ENCODE assay signal across 1 cellular context in the genomic region with DNA sequence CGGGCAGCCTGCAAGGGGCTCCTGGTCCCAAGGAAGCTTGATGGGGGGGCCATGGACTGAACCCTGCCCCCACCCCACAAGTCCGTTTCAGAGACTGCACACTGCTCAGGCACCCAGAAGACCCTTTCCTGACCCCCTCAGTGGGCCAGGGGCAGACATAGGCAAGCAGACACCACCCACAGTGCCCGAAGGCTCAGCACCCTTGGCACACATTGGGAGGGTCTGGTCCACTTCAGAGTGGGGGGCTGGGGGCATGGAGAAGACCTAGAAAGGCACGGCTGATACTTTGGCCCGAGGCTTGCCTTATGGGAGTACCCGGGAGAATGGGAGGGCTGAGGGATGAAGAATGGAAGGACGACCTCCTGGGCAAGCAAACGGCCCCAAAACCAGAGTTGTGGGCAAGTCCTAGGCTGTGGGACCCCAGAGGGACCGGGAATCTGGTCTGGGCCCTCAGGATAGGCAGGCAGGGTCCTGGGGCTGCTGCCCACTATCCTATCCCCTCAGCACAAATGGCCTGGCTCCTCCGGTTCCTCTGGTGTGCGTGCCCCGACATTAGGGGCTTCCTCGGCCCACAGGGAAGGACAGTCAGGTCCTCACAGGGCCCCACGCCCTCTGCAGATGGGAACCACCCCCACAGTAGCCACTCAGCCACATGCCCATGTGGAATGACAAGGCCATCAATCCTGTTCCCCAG.
TF ChIP-seq lines count a peak whose summit lies in the region.

No MANE protein-coding gene starts in this region.

TF ChIP-seq in WTC11, 78 proteins besides CTCF, POLR2A, EP300 and RAD21 (continued from another document):
- no peak for TF ChIP-seq MXD4 (CRISPR knock-in tag; IDR thresholded peaks at IDR 0.05; ENCODE audit: borderline replicate concordance)
- no peak for TF ChIP-seq PRRX2 (CRISPR knock-in tag; IDR thresholded peaks at IDR 0.05)
- no peak for TF ChIP-seq GTF2I (CRISPR knock-in tag; conservative IDR thresholded peaks at IDR 0.05)
